Comparison of ENCODE assay signal across 8 cellular contexts in genomic region chr12:29241821-29242591, GRCh38.
A peak's percentile ranks its signal among the peaks of the same experiment; 100 is the strongest.
DNase-seq lines count a peak whose midpoint lies in the region; ATAC-seq and TF ChIP-seq lines count a peak whose summit lies in the region.

No MANE protein-coding gene starts in this region.

- no peaks in the 10 kb centered on the region for H3K9me3 Mint-ChIP-seq in type B pancreatic cell

- DNase-seq in NCI-H82 treated with DMSO at 0.1 percent for 48 hours (lab: John Stamatoyannopoulos, UW; ENCODE audit: unreplicated experiment) (peak; percentile 60), coronary artery (ENCODE audit: low spot score) (no peak), lung microvascular endothelial cell (ENCODE audit: low read depth in 2 of 2) (peak; percentile 49 to 93), type B pancreatic cell (ENCODE audit: extremely low spot score, unreplicated experiment) (no peak), GOT3 (lab: John Stamatoyannopoulos, UW) (no peak)

- ATAC-seq in GM18511 (IDR thresholded peaks at IDR 0.05; ENCODE audit: unreplicated experiment), result peak; percentile 80
- peak; percentile 92 for ATAC-seq in HG02884 (IDR thresholded peaks at IDR 0.05; ENCODE audit: unreplicated experiment)

- H3K27me3 Mint-ChIP-seq in type B pancreatic cell, result peaks cover 4% of the 10 kb centered on the region

- peak overlapping the region; percentile 70 for H3K27ac Mint-ChIP-seq in type B pancreatic cell

- peaks cover 24% of the 10 kb centered on the region for H3K4me1 Mint-ChIP-seq in type B pancreatic cell (ENCODE audit: unreplicated experiment)

- TF ChIP-seq CTCF in 22Rv1 (IDR thresholded peaks at IDR 0.05), result peak; percentile 7; the same call in 1 of the 2 replicates
- TF ChIP-seq CTCF in coronary artery (IDR thresholded peaks at IDR 0.05), result no peak
- TF ChIP-seq CTCF in type B pancreatic cell (conservative IDR thresholded peaks at IDR 0.05), result no peak

- H3K27ac ChIP-seq in 22Rv1 (peak overlapping the region; percentile 12; the same call in 1 of the 2 replicates), coronary artery (peak overlapping the region; percentile 12 to 65)

- H3K4me3 ChIP-seq in coronary artery, result no peak overlapping the region

- H3K4me3 Mint-ChIP-seq in type B pancreatic cell, result no peak overlapping the region

- peaks cover 3% of the 10 kb centered on the region for H3K36me3 Mint-ChIP-seq in type B pancreatic cell

Comparison
In these comparisons a context has a peak if more than half of its experiments do, and no peak if none do; other contexts are left out.
1. DNase-seq: peak in NCI-H82 treated with DMSO at 0.1 percent for 48 hours (single experiment) and lung microvascular endothelial cell (2 of 2); none in coronary artery (single experiment), type B pancreatic cell (single experiment) and GOT3 (single experiment).